21 cellular contexts compared by ENCODE assay signal in the genomic region with DNA sequence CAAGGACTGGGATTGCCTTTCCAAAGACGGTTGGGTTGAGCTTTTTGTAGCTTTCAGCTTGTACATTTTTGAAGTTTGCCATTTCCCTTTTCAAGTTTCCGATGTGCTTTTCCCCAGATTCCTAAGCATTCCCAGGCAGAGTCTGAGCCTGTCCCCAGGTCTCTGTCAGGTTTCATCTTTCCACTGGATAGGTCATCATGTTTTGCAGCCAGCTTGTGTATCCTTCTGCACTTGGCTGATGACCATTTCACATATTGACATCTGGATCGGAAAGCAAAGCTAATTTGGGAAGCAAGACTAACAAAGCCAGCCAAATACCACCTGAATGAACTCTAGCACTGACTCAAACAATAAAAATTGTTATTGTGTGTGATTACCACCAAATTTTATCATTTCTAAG.
"Had no signal": no experiment of that assay in that cellular context is flagged by ENCODE, and none has a peak within 500 bp of the region (broad histone marks: within the 10 kb centered on the region; RNA-seq: fewer than 3 reads in every experiment).

No MANE protein-coding gene starts in this region.

- H3K4me1 ChIP-seq: esophagus muscularis mucosa, foreskin keratinocyte, heart right ventricle, left lung, lower lobe of right lung had no signal

- H3K36me3 ChIP-seq: esophagus muscularis mucosa, heart right ventricle, left lung, lower lobe of right lung had no signal

- H3K27me3 ChIP-seq: esophagus muscularis mucosa, foreskin keratinocyte, left lung had no signal

- H3K9me3 ChIP-seq: esophagus muscularis mucosa, heart right ventricle, left lung, lower lobe of right lung, mucosa of descending colon had no signal

- H3K4me3 ChIP-seq: coronary artery, dorsolateral prefrontal cortex, esophagus muscularis mucosa, heart right ventricle, left lung, lower lobe of right lung, mucosa of descending colon had no signal

- ATAC-seq: heart right ventricle, left cardiac atrium, left lung, left ventricle myocardium superior had no signal

- H3K27ac ChIP-seq: coronary artery, dorsolateral prefrontal cortex, esophagus muscularis mucosa, foreskin keratinocyte, heart right ventricle, left lung, lower lobe of right lung had no signal

- DNase-seq: dermis blood vessel endothelial cell; dorsolateral prefrontal cortex; effector CD4-positive, alpha-beta T cell; effector memory CD4-positive, alpha-beta T cell; glutamatergic neuron; head of caudate nucleus; heart right ventricle; hippocampal formation; left cardiac atrium; left lung; left ventricle myocardium superior; lower lobe of right lung; mucosa of descending colon; naive B cell had no signal

- FAIRE-seq: colon, endothelial cell of umbilical vein, frontal cortex, keratinocyte had no signal
